ENCODE assay signal across 1 cellular context in genomic region chr6:42251911-42252637, GRCh38.
TF ChIP-seq lines count a peak whose summit lies in the region.

No MANE protein-coding gene starts in this region.

TF ChIP-seq in HEK293, 187 proteins besides CTCF, POLR2A, EP300 and RAD21 (continued from another document):
- 0 out of 2 replicates have a peak, but pooled peaks have one; percentile 17 for TF ChIP-seq OSR2 (tag by site-specific recombination; IDR thresholded peaks at IDR 0.05)
- TF ChIP-seq SCRT2 (tag by site-specific recombination; IDR thresholded peaks at IDR 0.05): 0 out of 2 replicates have a peak, but pooled peaks have one; percentile 45
- no peak for TF ChIP-seq ZNF561 (tag by site-specific recombination; IDR thresholded peaks at IDR 0.05; ENCODE audit: borderline replicate concordance)
- TF ChIP-seq ZBTB20 (tag by site-specific recombination; IDR thresholded peaks at IDR 0.05): 0 out of 2 replicates have a peak, but pooled peaks have one; percentile 27
- TF ChIP-seq, protein P1, sequence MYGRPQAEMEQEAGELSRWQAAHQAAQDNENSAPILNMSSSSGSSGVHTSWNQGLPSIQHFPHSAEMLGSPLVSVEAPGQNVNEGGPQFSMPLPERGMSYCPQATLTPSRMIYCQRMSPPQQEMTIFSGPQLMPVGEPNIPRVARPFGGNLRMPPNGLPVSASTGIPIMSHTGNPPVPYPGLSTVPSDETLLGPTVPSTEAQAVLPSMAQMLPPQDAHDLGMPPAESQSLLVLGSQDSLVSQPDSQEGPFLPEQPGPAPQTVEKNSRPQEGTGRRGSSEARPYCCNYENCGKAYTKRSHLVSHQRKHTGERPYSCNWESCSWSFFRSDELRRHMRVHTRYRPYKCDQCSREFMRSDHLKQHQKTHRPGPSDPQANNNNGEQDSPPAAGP (tag by site-specific recombination; IDR thresholded peaks at IDR 0.05): 0 out of 2 replicates have a peak, but pooled peaks have one; percentile 31
- 0 out of 2 replicates have a peak, but pooled peaks have one; percentile 34 for TF ChIP-seq PATZ1 (tag by site-specific recombination; IDR thresholded peaks at IDR 0.05)
- TF ChIP-seq ZIC2 (tag by site-specific recombination; IDR thresholded peaks at IDR 0.05): peak; percentile 40; the same call in 1 of the 2 replicates
- TF ChIP-seq ZSCAN16 (tag by site-specific recombination; IDR thresholded peaks at IDR 0.05): no peak
- TF ChIP-seq BCL6B (tag by site-specific recombination; IDR thresholded peaks at IDR 0.05): no peak
- TF ChIP-seq ZNF660 (tag by site-specific recombination; IDR thresholded peaks at IDR 0.05): no peak
TF ChIP-seq in HEK293: peak in this region for 18.
